1 cellular context compared by ENCODE assay signal in genomic region chr11:100686476-100686875, GRCh38.
TF ChIP-seq lines count a peak whose summit lies in the region.

No MANE protein-coding gene starts in this region.

TF ChIP-seq in liver, 16 proteins besides CTCF, POLR2A, EP300 and RAD21 (continued from another document):
- no peak for TF ChIP-seq MAX (IDR thresholded peaks at IDR 0.05)
- no peak for TF ChIP-seq JUND (IDR thresholded peaks at IDR 0.05)
- TF ChIP-seq YY1 (IDR thresholded peaks at IDR 0.05), result no peak
- no peak for TF ChIP-seq HNF4G (IDR thresholded peaks at IDR 0.05)
- TF ChIP-seq, protein P1, sequence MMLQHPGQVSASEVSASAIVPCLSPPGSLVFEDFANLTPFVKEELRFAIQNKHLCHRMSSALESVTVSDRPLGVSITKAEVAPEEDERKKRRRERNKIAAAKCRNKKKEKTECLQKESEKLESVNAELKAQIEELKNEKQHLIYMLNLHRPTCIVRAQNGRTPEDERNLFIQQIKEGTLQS (IDR thresholded peaks at IDR 0.05), result no peak
- no peak for TF ChIP-seq GABPA (IDR thresholded peaks at IDR 0.05 in 1 of 2, conservative IDR thresholded peaks at IDR 0.05 in 1 of 2)
- TF ChIP-seq FOXA2 (IDR thresholded peaks at IDR 0.05), result no peak
- no peak for TF ChIP-seq HNF4A (conservative IDR thresholded peaks at IDR 0.05)
- TF ChIP-seq SP1 (IDR thresholded peaks at IDR 0.05), result no peak
- TF ChIP-seq EGR1 (IDR thresholded peaks at IDR 0.05; ENCODE audit: low read depth in 2 of 2), result no peak
- TF ChIP-seq NR2F2 (IDR thresholded peaks at IDR 0.05), result no peak
- TF ChIP-seq REST (IDR thresholded peaks at IDR 0.05), result no peak
